In the genomic region with DNA sequence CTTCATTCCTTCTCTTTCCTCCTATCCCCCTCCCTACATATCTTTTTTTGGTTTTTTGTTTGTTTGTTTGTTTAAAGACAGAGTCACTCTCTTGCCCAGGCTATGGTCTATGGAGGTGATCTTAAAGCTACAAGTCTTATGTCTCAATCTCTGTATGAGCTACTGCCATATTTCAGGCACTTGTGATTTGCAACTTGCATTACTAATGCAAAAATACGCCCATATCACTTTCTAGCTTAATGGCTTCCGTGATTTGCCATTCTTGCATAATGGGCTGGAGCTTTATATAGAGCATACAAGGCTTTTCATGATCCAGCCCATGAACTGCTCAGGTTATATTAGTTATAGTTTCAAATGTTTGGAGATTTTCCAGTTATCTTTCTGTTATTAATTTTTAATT, we compare ENCODE assay signal across 25 cellular contexts. TPM values are rescaled to one million over a fixed set of nuclear protein-coding genes. Genes with fewer than 3 reads are reported as not detected.
"Had no signal": no experiment of that assay in that cellular context is flagged by ENCODE, and none has a peak within 500 bp of the region (broad histone marks: within the 10 kb centered on the region; RNA-seq: fewer than 3 reads in every experiment).

No MANE protein-coding gene starts in this region.

- H3K36me3 Mint-ChIP-seq: activated naive CD8-positive, alpha-beta T cell treated with anti-CD3 and anti-CD28 coated beads, Interleukin-2, amount 10 ng/mL, durations not matched to agents 7 days and 5 days; brain; WTC11 had no signal

- H3K4me1 ChIP-seq: colonic mucosa, gastroesophageal sphincter, left lung, tibial artery had no signal

- H3K27ac Mint-ChIP-seq: activated CD4-positive, alpha-beta memory T cell treated with anti-CD3 and anti-CD28 coated beads, Interleukin-2, amount 10 ng/mL, durations not matched to agents 7 days and 5 days; activated CD4-positive, alpha-beta T cell treated with anti-CD3 and anti-CD28 coated beads for 36 hours; activated naive CD8-positive, alpha-beta T cell treated with anti-CD3 and anti-CD28 coated beads, Interleukin-2, amount 10 ng/mL, durations not matched to agents 7 days and 5 days; activated T-helper 17 cell treated with anti-CD3 and anti-CD28 coated beads, Interleukin-2, amount 50 U/mL, for 72 hours; brain; nephron progenitor cell; WTC11 had no signal

- DNase-seq: activated CD4-positive, alpha-beta memory T cell treated with anti-CD3 and anti-CD28 coated beads, Interleukin-2, amount 10 ng/mL, durations not matched to agents 7 days and 5 days; activated CD4-positive, alpha-beta T cell treated with anti-CD3 and anti-CD28 coated beads for 36 hours; activated naive CD4-positive, alpha-beta T cell; activated naive CD8-positive, alpha-beta T cell treated with anti-CD3 and anti-CD28 coated beads, Interleukin-2, amount 10 ng/mL, durations not matched to agents 7 days and 5 days; activated T-cell treated with anti-CD3 and anti-CD28 coated beads, Interleukin-2, amount 50 U/mL, for 1 hour; anterior cingulate cortex; colonic mucosa; erythroblast; heart left ventricle; left lung; midbrain; nephron progenitor cell; occipital lobe; posterior cingulate gyrus; stimulated activated naive CD8-positive, alpha-beta T cell treated with anti-CD3 and anti-CD28 coated beads, Interleukin-15, Interleukin-2, amounts not matched to agents 100 U/mL and 50 U/mL, for 24 hours; substantia nigra; tibial artery had no signal

- H3K36me3 ChIP-seq: colonic mucosa, gastroesophageal sphincter, heart left ventricle, left lung, tibial artery had no signal

- H3K4me3 ChIP-seq: colonic mucosa, gastroesophageal sphincter, heart left ventricle, left lung, tibial artery had no signal

- H3K4me3 Mint-ChIP-seq: activated CD4-positive, alpha-beta memory T cell treated with anti-CD3 and anti-CD28 coated beads, Interleukin-2, amount 10 ng/mL, durations not matched to agents 7 days and 5 days; activated CD4-positive, alpha-beta T cell treated with anti-CD3 and anti-CD28 coated beads for 36 hours; activated naive CD8-positive, alpha-beta T cell treated with anti-CD3 and anti-CD28 coated beads, Interleukin-2, amount 10 ng/mL, durations not matched to agents 7 days and 5 days; activated T-helper 17 cell treated with anti-CD3 and anti-CD28 coated beads, Interleukin-2, amount 50 U/mL, for 72 hours; brain; central memory CD8-positive, alpha-beta T cell; nephron progenitor cell; WTC11 had no signal

- H3K4me1 Mint-ChIP-seq: central memory CD8-positive, alpha-beta T cell had no signal

- H3K9me3 Mint-ChIP-seq: activated naive CD8-positive, alpha-beta T cell treated with anti-CD3 and anti-CD28 coated beads, Interleukin-2, amount 10 ng/mL, durations not matched to agents 7 days and 5 days; activated T-helper 17 cell treated with anti-CD3 and anti-CD28 coated beads, Interleukin-2, amount 50 U/mL, for 72 hours; central memory CD8-positive, alpha-beta T cell had no signal

- H3K9me3 ChIP-seq: colonic mucosa, gastroesophageal sphincter, heart left ventricle, tibial artery had no signal

- H3K27me3 Mint-ChIP-seq: brain had no signal

- H3K27me3 ChIP-seq: colonic mucosa, heart left ventricle, left lung had no signal

RNA-seq across cellular contexts. Expression of a gene that starts 7.5 kb away (rescaled TPM):
- total RNA-seq: activated CD4-positive, alpha-beta memory T cell treated with anti-CD3 and anti-CD28 coated beads, Interleukin-2, amount 10 ng/mL, durations not matched to agents 7 days and 5 days; activated CD4-positive, alpha-beta T cell treated with anti-CD3 and anti-CD28 coated beads for 36 hours; activated naive CD8-positive, alpha-beta T cell treated with anti-CD3 and anti-CD28 coated beads, Interleukin-2, amount 10 ng/mL, durations not matched to agents 7 days and 5 days; activated T-helper 17 cell treated with anti-CD3 and anti-CD28 coated beads, Interleukin-2, amount 50 U/mL, for 72 hours; colonic mucosa; kidney epithelial cell; left lung; lung microvascular endothelial cell; occipital lobe; T-helper 2 cell treated with Interferon-gamma antibody and Interleukin-4, amounts not matched to agents 100 ng/mL and 5 ng/mL, for 36 hours had no signal

RNA-seq across cellular contexts. Expression of a gene that starts 29.1 kb away (rescaled TPM):
- total RNA-seq: activated CD4-positive, alpha-beta memory T cell treated with anti-CD3 and anti-CD28 coated beads, Interleukin-2, amount 10 ng/mL, durations not matched to agents 7 days and 5 days; activated CD4-positive, alpha-beta T cell treated with anti-CD3 and anti-CD28 coated beads for 36 hours; activated naive CD8-positive, alpha-beta T cell treated with anti-CD3 and anti-CD28 coated beads, Interleukin-2, amount 10 ng/mL, durations not matched to agents 7 days and 5 days; activated T-helper 17 cell treated with anti-CD3 and anti-CD28 coated beads, Interleukin-2, amount 50 U/mL, for 72 hours; colonic mucosa; heart left ventricle; kidney epithelial cell; lung microvascular endothelial cell; occipital lobe; T-helper 2 cell treated with Interferon-gamma antibody and Interleukin-4, amounts not matched to agents 100 ng/mL and 5 ng/mL, for 36 hours had no signal

RNA-seq across cellular contexts. Expression of a gene that starts 45.2 kb away (rescaled TPM):
- total RNA-seq: activated CD4-positive, alpha-beta memory T cell treated with anti-CD3 and anti-CD28 coated beads, Interleukin-2, amount 10 ng/mL, durations not matched to agents 7 days and 5 days; T-helper 2 cell treated with Interferon-gamma antibody and Interleukin-4, amounts not matched to agents 100 ng/mL and 5 ng/mL, for 36 hours had no signal

RNA-seq across cellular contexts. Expression of a gene that starts 59.2 kb away (rescaled TPM):
- total RNA-seq: activated CD4-positive, alpha-beta memory T cell treated with anti-CD3 and anti-CD28 coated beads, Interleukin-2, amount 10 ng/mL, durations not matched to agents 7 days and 5 days; activated CD4-positive, alpha-beta T cell treated with anti-CD3 and anti-CD28 coated beads for 36 hours; activated naive CD8-positive, alpha-beta T cell treated with anti-CD3 and anti-CD28 coated beads, Interleukin-2, amount 10 ng/mL, durations not matched to agents 7 days and 5 days; activated T-helper 17 cell treated with anti-CD3 and anti-CD28 coated beads, Interleukin-2, amount 50 U/mL, for 72 hours; kidney epithelial cell; lung microvascular endothelial cell; occipital lobe; T-helper 2 cell treated with Interferon-gamma antibody and Interleukin-4, amounts not matched to agents 100 ng/mL and 5 ng/mL, for 36 hours; WTC11 had no signal
